ENCODE assay signal across 9 cellular contexts in the genomic region with DNA sequence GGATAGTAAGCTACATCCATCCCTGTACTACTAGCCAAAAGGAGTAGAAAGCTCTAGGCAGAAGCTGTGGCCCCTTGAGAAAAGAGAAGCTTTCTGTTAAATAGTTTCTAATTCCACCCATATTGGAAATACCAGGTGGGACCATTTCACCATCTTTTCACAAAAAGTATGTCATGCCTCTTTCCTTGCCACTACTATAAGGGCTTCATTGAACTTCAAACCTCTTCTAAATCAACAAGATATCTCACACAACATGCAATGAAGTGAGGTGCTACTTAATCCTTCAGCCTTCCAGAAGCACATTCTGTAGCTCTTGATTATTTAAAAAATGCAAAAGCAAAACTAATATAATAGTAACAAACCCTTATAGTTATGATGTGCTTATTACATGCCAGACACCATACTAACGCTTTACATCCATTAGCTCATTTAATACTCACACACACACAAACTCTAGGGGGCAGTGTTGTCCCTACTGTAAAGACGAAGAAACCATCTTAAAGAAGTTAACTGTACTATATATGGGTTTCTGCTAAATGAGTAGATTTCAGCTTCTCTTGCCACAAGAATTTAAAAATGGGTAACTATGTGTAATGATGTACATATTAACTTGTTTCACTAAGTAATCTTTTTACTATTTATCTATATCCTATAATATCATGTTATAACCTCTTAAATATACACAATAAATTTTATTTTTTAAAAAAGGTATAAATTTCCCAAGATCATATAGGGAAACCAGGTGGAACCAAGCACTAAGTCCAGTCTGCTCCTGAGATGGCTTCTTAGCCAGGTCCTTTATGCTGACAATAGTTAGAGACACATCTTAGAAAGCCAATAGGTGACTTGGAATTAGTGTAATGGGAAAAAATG.
A peak's percentile ranks its signal among the peaks of the same experiment; 100 is the strongest.
DNase-seq lines count a peak whose midpoint lies in the region; TF ChIP-seq lines count a peak whose summit lies in the region.
"Had no signal": no experiment of that assay in that cellular context is flagged by ENCODE, and none has a peak within 500 bp of the region (broad histone marks: within the 10 kb centered on the region; RNA-seq: fewer than 3 reads in every experiment).

No MANE protein-coding gene starts in this region.

- H3K36me3 ChIP-seq in SJCRH30: no peaks in the 10 kb centered on the region
- H3K36me3 ChIP-seq: BLaER1 treated with 17β-estradiol and CSF1 and Interleukin-3, amounts not matched to agents 10 nM and 100 nM had no signal

- H3K27ac ChIP-seq in SJCRH30: no peak overlapping the region
- H3K27ac ChIP-seq: BLaER1 treated with 17β-estradiol and CSF1 and Interleukin-3, amounts not matched to agents 10 nM and 100 nM had no signal

- H3K27me3 ChIP-seq in SJCRH30: no peaks in the 10 kb centered on the region
- H3K27me3 ChIP-seq: BLaER1 treated with 17β-estradiol and CSF1 and Interleukin-3, amounts not matched to agents 10 nM and 100 nM had no signal

- peak; percentile 85 for TF ChIP-seq CTCF in LNCAP (IDR thresholded peaks at IDR 0.05)

- DNase-seq in NCI-H2227 (lab: John Stamatoyannopoulos, UW; ENCODE audit: unreplicated experiment) (peak; percentile 57), NCI-H2227 treated with DMSO at 0.1 percent for 48 hours (lab: John Stamatoyannopoulos, UW) (no peak), H4 (ENCODE audit: low spot score) (peak; percentile 64), SJCRH30 (peak; percentile 63 to 83), amniotic epithelial cell (ENCODE audit: low read depth) (peak; percentile 75), iPS-NIHi11 (ENCODE audit: low spot score) (peak; percentile 39)
- peak; percentile 49 for DNase-seq in stimulated activated CD4-positive, alpha-beta T cell treated with anti-CD3 and anti-CD28 coated beads, Interleukin-2, amount 100 ng/mL, for 4 hours (ENCODE audit: low read depth)

- no peaks in the 10 kb centered on the region for H3K9me3 ChIP-seq in SJCRH30 (replicated peaks)
- H3K9me3 ChIP-seq: BLaER1 treated with 17β-estradiol and CSF1 and Interleukin-3, amounts not matched to agents 10 nM and 100 nM had no signal

- no peak overlapping the region for H3K4me3 ChIP-seq in SJCRH30
- H3K4me3 ChIP-seq: BLaER1 treated with 17β-estradiol and CSF1 and Interleukin-3, amounts not matched to agents 10 nM and 100 nM had no signal

- H3K4me1 ChIP-seq in SJCRH30: no peaks in the 10 kb centered on the region
- H3K4me1 ChIP-seq: BLaER1 treated with 17β-estradiol and CSF1 and Interleukin-3, amounts not matched to agents 10 nM and 100 nM had no signal
